27 cellular contexts compared by ENCODE assay signal in the genomic region with DNA sequence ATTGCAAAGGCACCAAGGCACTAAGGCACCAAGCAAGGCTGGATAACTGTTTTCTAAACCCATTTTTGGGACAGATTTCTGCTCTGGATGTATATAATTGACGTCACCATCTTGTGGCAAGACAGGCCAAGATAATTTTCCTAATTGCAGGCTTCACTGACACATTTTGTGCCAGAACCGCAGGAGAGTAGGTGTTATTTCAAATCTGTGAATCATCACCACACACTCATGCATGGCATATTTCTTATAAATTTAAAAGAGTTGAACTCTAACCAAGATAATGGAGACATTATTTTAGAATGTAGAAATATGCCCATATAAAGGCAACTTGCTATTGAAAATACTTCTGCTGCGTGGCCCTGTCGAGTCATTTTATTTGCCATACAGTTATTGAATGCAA.
A peak's percentile ranks its signal among the peaks of the same experiment; 100 is the strongest.
DNase-seq lines count a peak whose midpoint lies in the region; ATAC-seq and TF ChIP-seq lines count a peak whose summit lies in the region.
"Had no signal": no experiment of that assay in that cellular context is flagged by ENCODE, and none has a peak within 500 bp of the region (broad histone marks: within the 10 kb centered on the region; RNA-seq: fewer than 3 reads in every experiment).

No MANE protein-coding gene starts in this region.

- H3K36me3 ChIP-seq in gastroesophageal sphincter: peaks cover 0 to 13% of the 10 kb centered on the region in 2 donors
- H3K36me3 ChIP-seq: BE2C, neural progenitor cell had no signal

- no peak for TF ChIP-seq POLR2A in gastroesophageal sphincter (IDR thresholded peaks at IDR 0.05)

- H3K27ac ChIP-seq in temporal lobe (ENCODE audit: low read depth, low read length): peak overlapping the region; percentile 18
- no peak overlapping the region for H3K27ac ChIP-seq in gastroesophageal sphincter
- H3K27ac ChIP-seq: hepatocyte, KMS-11, neural progenitor cell, PC-9, psoas muscle, transverse colon had no signal

- no peaks in the 10 kb centered on the region for H3K9me3 ChIP-seq in gastroesophageal sphincter
- H3K9me3 ChIP-seq: BE2C, psoas muscle, transverse colon had no signal

- TF ChIP-seq CTCF in gastroesophageal sphincter (IDR thresholded peaks at IDR 0.05) (no peak), omental fat pad (IDR thresholded peaks at IDR 0.05) (no peak)

- peaks cover 0 to 13% (median 0%) of the 10 kb centered on the region in 3 donors for H3K4me1 ChIP-seq in gastroesophageal sphincter
- H3K4me1 ChIP-seq: BE2C, neural progenitor cell had no signal

- no peak for TF ChIP-seq EP300 in gastroesophageal sphincter (IDR thresholded peaks at IDR 0.05)

- H3K4me1 Mint-ChIP-seq in activated T-cell treated with anti-CD3 and anti-CD28 coated beads, Interleukin-2, amount 50 U/mL, for 72 hours (ENCODE audit: low read depth): peaks cover 17% of the 10 kb centered on the region
- H3K4me1 Mint-ChIP-seq in activated T-helper 17 cell treated with anti-CD3 and anti-CD28 coated beads, Interleukin-2, amount 50 U/mL, for 72 hours: no peaks in the 10 kb centered on the region
- H3K4me1 Mint-ChIP-seq: neural progenitor cell had no signal

- no peak overlapping the region for H3K27ac Mint-ChIP-seq in activated T-cell treated with anti-CD3 and anti-CD28 coated beads, Interleukin-2, amount 50 U/mL, for 72 hours
- H3K27ac Mint-ChIP-seq in activated T-helper 17 cell treated with anti-CD3 and anti-CD28 coated beads, Interleukin-2, amount 50 U/mL, for 72 hours: no peak overlapping the region
- H3K27ac Mint-ChIP-seq: neural progenitor cell had no signal

- peak in 1 of 2 donors; percentile 7 for DNase-seq in activated T-cell treated with anti-CD3 and anti-CD28 coated beads, Interleukin-2, amount 50 U/mL, for 72 hours
- DNase-seq in activated T-cell treated with anti-CD3 and anti-CD28 coated beads, Interleukin-2, amount 50 U/mL, for 1 hour: no peak
- DNase-seq in inferior parietal cortex (ENCODE audit: extremely low spot score): peak; percentile 68
- DNase-seq in activated CD8-positive, alpha-beta memory T cell treated with anti-CD3 and anti-CD28 coated beads for 24 hours: no peak
- no peak for DNase-seq in omental fat pad (ENCODE audit: low spot score)
- DNase-seq: activated CD4-positive, alpha-beta T cell treated with anti-CD3 and anti-CD28 coated beads for 4 hours; activated gamma-delta T cell treated with Interleukin-2 at 50 U/mL for 16 hours; BE2C; DMS79 treated with DMSO at 0.1 percent for 48 hours; foreskin fibroblast; mucosa of descending colon; NCI-H1092; NCI-H2029; PC-9; psoas muscle; stimulated activated naive CD4-positive, alpha-beta T cell treated with Interleukin-2 at 50 U/mL for 16 hours; T-helper 1 cell; transverse colon had no signal

- WGBS in gastroesophageal sphincter (ENCODE audit: low coverage in 1 of 2), 2 donors: 62 to 73% methylated on average over 4 of the region's 4 CpGs

- H3K27me3 Mint-ChIP-seq in activated T-cell treated with anti-CD3 and anti-CD28 coated beads, Interleukin-2, amount 50 U/mL, for 72 hours (ENCODE audit: low read depth): no peaks in the 10 kb centered on the region
- H3K27me3 Mint-ChIP-seq in activated T-helper 17 cell treated with anti-CD3 and anti-CD28 coated beads, Interleukin-2, amount 50 U/mL, for 72 hours: no peaks in the 10 kb centered on the region
- H3K27me3 Mint-ChIP-seq: central memory CD8-positive, alpha-beta T cell had no signal

- no peaks in the 10 kb centered on the region for H3K27me3 ChIP-seq in gastroesophageal sphincter
- H3K27me3 ChIP-seq: BE2C, hepatocyte, neural progenitor cell, transverse colon had no signal

- peaks cover 5 to 11% of the 10 kb centered on the region in 2 donors for H3K36me3 Mint-ChIP-seq in activated T-cell treated with anti-CD3 and anti-CD28 coated beads, Interleukin-2, amount 50 U/mL, for 72 hours (ENCODE audit: insufficient read depth in 2 of 2)
- H3K36me3 Mint-ChIP-seq in activated T-helper 17 cell treated with anti-CD3 and anti-CD28 coated beads, Interleukin-2, amount 50 U/mL, for 72 hours (ENCODE audit: low read depth): peaks cover 6% of the 10 kb centered on the region

- H3K4me3 Mint-ChIP-seq in activated T-cell treated with anti-CD3 and anti-CD28 coated beads, Interleukin-2, amount 50 U/mL, for 72 hours: no peak overlapping the region
- H3K4me3 Mint-ChIP-seq in activated T-helper 17 cell treated with anti-CD3 and anti-CD28 coated beads, Interleukin-2, amount 50 U/mL, for 72 hours: peak overlapping the region; percentile 7
- H3K4me3 Mint-ChIP-seq: central memory CD8-positive, alpha-beta T cell; neural progenitor cell had no signal

- no peak overlapping the region for H3K4me3 ChIP-seq in gastroesophageal sphincter
- H3K4me3 ChIP-seq: GM12878, hepatocyte, mucosa of descending colon, neural progenitor cell, PC-9, psoas muscle, skin epidermis, transverse colon had no signal

- ATAC-seq in activated T-cell treated with anti-CD3 and anti-CD28 coated beads, Interleukin-2, amount 50 U/mL, for 72 hours (replicated peaks in 1 of 2): peak; percentile 40 to 49
- ATAC-seq in activated T-helper 17 cell treated with anti-CD3 and anti-CD28 coated beads, Interleukin-2, amount 50 U/mL, for 72 hours (replicated peaks): peak; percentile 81
- ATAC-seq in gastroesophageal sphincter: no peak
- ATAC-seq in omental fat pad (ENCODE audit: low FRiP score): no peak
- ATAC-seq: GM12878, mucosa of descending colon, psoas muscle had no signal

- peaks cover 0 to 4% of the 10 kb centered on the region in 2 donors for H3K9me3 Mint-ChIP-seq in activated T-cell treated with anti-CD3 and anti-CD28 coated beads, Interleukin-2, amount 50 U/mL, for 72 hours
- H3K9me3 Mint-ChIP-seq in activated T-helper 17 cell treated with anti-CD3 and anti-CD28 coated beads, Interleukin-2, amount 50 U/mL, for 72 hours: peaks cover 4% of the 10 kb centered on the region
- H3K9me3 Mint-ChIP-seq: central memory CD8-positive, alpha-beta T cell had no signal

Comparison
In these comparisons a context has a peak if more than half of its experiments do, and no peak if none do; other contexts are left out.
1. ATAC-seq: peak in activated T-cell treated with anti-CD3 and anti-CD28 coated beads, Interleukin-2, amount 50 U/mL, for 72 hours (2 of 2) and activated T-helper 17 cell treated with anti-CD3 and anti-CD28 coated beads, Interleukin-2, amount 50 U/mL, for 72 hours (single experiment); none in gastroesophageal sphincter (single experiment) and omental fat pad (single experiment).